ENCODE assay signal across 9 cellular contexts in genomic region chr6:16238057-16238657, GRCh38. TPM values are rescaled to one million over a fixed set of nuclear protein-coding genes. Genes with fewer than 3 reads are reported as not detected.
A peak's percentile ranks its signal among the peaks of the same experiment; 100 is the strongest.
DNase-seq lines count a peak whose midpoint lies in the region; ATAC-seq, FAIRE-seq and TF ChIP-seq lines count a peak whose summit lies in the region.
"Had no signal": no experiment of that assay in that cellular context is flagged by ENCODE, and none has a peak within 500 bp of the region (broad histone marks: within the 10 kb centered on the region; RNA-seq: fewer than 3 reads in every experiment).

Gene GMPR (plus strand): TSS chr6:16238587. CDS start chr6:16238694, 107 bp downstream.

- peak within 1 kb of the TSS; percentile 61 to 73 for H3K27ac ChIP-seq in kidney (ENCODE audit: low read depth in 2 of 2, low read length in 2 of 2)

- H3K9me2 ChIP-seq in Loucy (replicated peaks; ENCODE audit: low read depth, low read length): no peaks in the 10 kb centered on the region

- no peaks in the 10 kb centered on the region for H3K79me2 ChIP-seq in Loucy (ENCODE audit: insufficient read depth, low read length)

- H3K4me1 ChIP-seq in Loucy (ENCODE audit: insufficient read depth, low read length, poor library complexity, severe bottlenecking) (peaks cover 30% of the 10 kb centered on the region), kidney (ENCODE audit: control insufficient read depth in 1 of 2, insufficient read depth in 1 of 2, low read depth in 1 of 2, low read length in 2 of 2) (peaks cover 11 to 17% of the 10 kb centered on the region in 2 donors)

- ATAC-seq in GM21528 (IDR thresholded peaks at IDR 0.05; ENCODE audit: low FRiP score, unreplicated experiment): peak; percentile 63

- H2AFZ ChIP-seq in Loucy (ENCODE audit: low read length): peak within 1 kb of the TSS; percentile 74

- no peak for TF ChIP-seq CTCF in D721Med (IDR thresholded peaks at IDR 0.05; ENCODE audit: insufficient read depth, missing control alignments)
- TF ChIP-seq CTCF in Loucy (conservative IDR thresholded peaks at IDR 0.05; ENCODE audit: low read length): no peak
- TF ChIP-seq CTCF in kidney (IDR thresholded peaks at IDR 0.05; ENCODE audit: borderline replicate concordance, extremely low read depth, insufficient read depth): no peak

- H3K9me3 ChIP-seq in Loucy (ENCODE audit: insufficient read depth, low read depth, low read length) (no peaks in the 10 kb centered on the region), kidney (ENCODE audit: control insufficient read depth in 1 of 2, low read length in 2 of 2) (no peaks in the 10 kb centered on the region)

- H3K9ac ChIP-seq in Loucy (ENCODE audit: low read depth, low read length, poor library complexity, severe bottlenecking) (peak within 1 kb of the TSS; percentile 73), kidney (ENCODE audit: low read length in 2 of 2) (peak within 1 kb of the TSS; percentile 76 to 80)

- H4K20me1 ChIP-seq in Loucy (ENCODE audit: insufficient read depth, low read length, poor library complexity, severe bottlenecking): no peaks in the 10 kb centered on the region

- intact Hi-C loops in kidney (cut with DNase I): no loop called here

- FAIRE-seq in D721Med (lab: Jason Lieb, UNC) (no peak), kidney (lab: Jason Lieb, UNC) (no peak)
- FAIRE-seq: colon had no signal

- peak within 1 kb of the TSS; percentile 76 for H3K4me3 ChIP-seq in Loucy (ENCODE audit: low read length, poor library complexity, severe bottlenecking)
- peak within 1 kb of the TSS; percentile 80 to 95 for H3K4me3 ChIP-seq in kidney (ENCODE audit: low read length in 2 of 2)

- DNase-seq in D721Med (ENCODE audit: insufficient read length, low spot score): peak; percentile 55
- peak; percentile 42 for DNase-seq in activated CD4-positive, CD25-positive, alpha-beta regulatory T cell treated with anti-CD3 and anti-CD28 coated beads, Interleukin-2, amount 50 U/mL, for 16 hours (ENCODE audit: low read depth, low spot score)
- DNase-seq in central memory CD4-positive, alpha-beta T cell: peak; percentile 74
- peak; percentile 94 for DNase-seq in kidney
- DNase-seq in stimulated activated CD4-positive, alpha-beta T cell treated with anti-CD3 and anti-CD28 coated beads, Interleukin-15, amount 100 ng/mL, for 24 hours: peak; percentile 87
- no peak for DNase-seq in SKM-1 treated with dmso at 0.1 percent for 144 hours (lab: John Stamatoyannopoulos, UW; ENCODE audit: unreplicated experiment)

- H3F3A ChIP-seq in Loucy (ENCODE audit: low read depth): peaks cover 6% of the 10 kb centered on the region; the same call in 1 of the 2 replicates

- peak within 1 kb of the TSS; percentile 90 for H3K4me2 ChIP-seq in Loucy (ENCODE audit: low read depth, low read length, poor library complexity, severe bottlenecking)

- no peaks in the 10 kb centered on the region for H3K27me3 ChIP-seq in Loucy (ENCODE audit: insufficient read depth, low read length, poor library complexity, severe bottlenecking)

- H3K36me3 ChIP-seq in Loucy (ENCODE audit: insufficient read depth, low read length) (no peaks in the 10 kb centered on the region), kidney (ENCODE audit: control insufficient read depth in 1 of 2, insufficient read depth in 2 of 2, low read length in 2 of 2) (no peaks in the 10 kb centered on the region)

RNA-seq across cellular contexts. Expression of gene GMPR, which starts in this region (rescaled TPM):
- 51.4 TPM for total RNA-seq in kidney
- 54.5 TPM for polyA plus RNA-seq in kidney (ENCODE audit: insufficient read depth, low read depth, low replicate concordance)
